In the genomic region with DNA sequence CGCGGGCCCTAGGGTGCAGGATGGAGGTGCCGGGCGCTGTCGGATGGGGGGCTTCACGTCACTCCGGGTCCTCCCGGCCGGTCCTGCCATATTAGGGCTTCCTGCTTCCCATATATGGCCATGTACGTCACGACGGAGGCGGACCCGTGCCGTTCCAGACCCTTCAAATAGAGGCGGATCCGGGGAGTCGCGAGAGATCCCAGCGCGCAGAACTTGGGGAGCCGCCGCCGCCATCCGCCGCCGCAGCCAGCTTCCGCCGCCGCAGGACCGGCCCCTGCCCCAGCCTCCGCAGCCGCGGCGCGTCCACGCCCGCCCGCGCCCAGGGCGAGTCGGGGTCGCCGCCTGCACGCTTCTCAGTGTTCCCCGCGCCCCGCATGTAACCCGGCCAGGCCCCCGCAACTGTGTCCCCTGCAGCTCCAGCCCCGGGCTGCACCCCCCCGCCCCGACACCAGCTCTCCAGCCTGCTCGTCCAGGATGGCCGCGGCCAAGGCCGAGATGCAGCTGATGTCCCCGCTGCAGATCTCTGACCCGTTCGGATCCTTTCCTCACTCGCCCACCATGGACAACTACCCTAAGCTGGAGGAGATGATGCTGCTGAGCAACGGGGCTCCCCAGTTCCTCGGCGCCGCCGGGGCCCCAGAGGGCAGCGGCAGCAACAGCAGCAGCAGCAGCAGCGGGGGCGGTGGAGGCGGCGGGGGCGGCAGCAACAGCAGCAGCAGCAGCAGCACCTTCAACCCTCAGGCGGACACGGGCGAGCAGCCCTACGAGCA, we compare ENCODE assay signal across 8 cellular contexts. TPM values are rescaled to one million over a fixed set of nuclear protein-coding genes. Genes with fewer than 3 reads are reported as not detected.
A peak's percentile ranks its signal among the peaks of the same experiment; 100 is the strongest.
DNase-seq lines count a peak whose midpoint lies in the region; ATAC-seq, FAIRE-seq and TF ChIP-seq lines count a peak whose summit lies in the region.

A gene (plus strand): TSS at position 192 of the 770 bp plus-strand sequence. CDS start 283 bp downstream, at position 475.

- no peaks in the 10 kb centered on the region for H3K9me1 ChIP-seq in endothelial cell of umbilical vein (replicated peaks; ENCODE audit: control insufficient read depth, extremely low read depth, insufficient read depth, low read length)

- H3K36me3 ChIP-seq in HUES48 (ENCODE audit: control insufficient read depth, insufficient read depth, low read length) (peaks cover 15% of the 10 kb centered on the region), OCI-LY1 (ENCODE audit: insufficient read depth, low read length) (no peaks in the 10 kb centered on the region), endothelial cell of umbilical vein (ENCODE audit: control insufficient read depth in 2 of 2, extremely low read depth in 1 of 2, insufficient read depth in 2 of 2, low read length in 2 of 2) (peaks cover 0 to 3% of the 10 kb centered on the region in 2 experiments)

- H3K4me3 ChIP-seq in HUES48 (ENCODE audit: low read depth, low read length): peak within 1 kb of the TSS; percentile 70
- H3K4me3 ChIP-seq in OCI-LY1 (ENCODE audit: low read depth, low read length, poor library complexity, severe bottlenecking): peak within 1 kb of the TSS; percentile 73
- H3K4me3 ChIP-seq in endothelial cell of umbilical vein (replicated peaks in 1 of 3; ENCODE audit: insufficient read depth in 1 of 3, low read depth in 1 of 3, low read length in 3 of 3): peak within 1 kb of the TSS; percentile 62 to 84 (median 69)

- POLR2A ChIA-PET in endothelial cell of umbilical vein (lab: Charles Lee): interaction anchor here (0.7 to 1.6 kb wide), 4 partner anchors 24 to 78 kb away, joined by 3 to 6 read pairs (median 4); a partner anchor contains a TSS

- H3K9ac ChIP-seq in HUES48 (ENCODE audit: low read depth, low read length): peak within 1 kb of the TSS; percentile 85
- peak within 1 kb of the TSS; percentile 84 for H3K9ac ChIP-seq in OCI-LY1 (ENCODE audit: low read length)
- H3K9ac ChIP-seq in endothelial cell of umbilical vein (replicated peaks; ENCODE audit: extremely low read depth, insufficient read depth, low read length): peak within 1 kb of the TSS; percentile 88

- intact Hi-C loops in endothelial cell of umbilical vein (cut with micrococcal nuclease): loop anchor here (1.0 kb wide), 2 partner anchors 27 to 78 kb away; a partner anchor contains a TSS

- CTCF ChIA-PET in endothelial cell of umbilical vein (lab: Charles Lee): interaction anchor here (1.1 to 5.0 kb wide), 8 partner anchors 8 to 38 kb away, joined by 4 to 70 read pairs (median 10); no protein-coding TSS in a partner anchor

- H3K4me1 ChIP-seq in HUES48 (ENCODE audit: control insufficient read depth, insufficient read depth, low read length): no peaks in the 10 kb centered on the region; the same call in 1 of the 2 replicates
- peaks cover 20% of the 10 kb centered on the region for H3K4me1 ChIP-seq in OCI-LY1 (ENCODE audit: insufficient read depth, low read length, severe bottlenecking)
- H3K4me1 ChIP-seq in endothelial cell of umbilical vein (ENCODE audit: control insufficient read depth, extremely low read depth, insufficient read depth, low read length): peaks cover 16% of the 10 kb centered on the region

- H2AFZ ChIP-seq in OCI-LY1 (ENCODE audit: low read length): peak within 1 kb of the TSS; percentile 68
- peak within 1 kb of the TSS; percentile 92 for H2AFZ ChIP-seq in endothelial cell of umbilical vein (ENCODE audit: low read depth, low read length)

- peak; percentile 61 for TF ChIP-seq POLR2A in endothelial cell of umbilical vein (IDR thresholded peaks at IDR 0.05; ENCODE audit: low read depth, low read length)

- FAIRE-seq in D721Med (lab: Jason Lieb, UNC) (no peak), endothelial cell of umbilical vein (lab: Jason Lieb, UNC) (peak; percentile 49)

- H3K27me3 ChIP-seq in HUES48 (ENCODE audit: control insufficient read depth, insufficient read depth, low read length) (peaks cover 23% of the 10 kb centered on the region), OCI-LY1 (ENCODE audit: insufficient read depth, low read length) (no peaks in the 10 kb centered on the region), endothelial cell of umbilical vein (ENCODE audit: control insufficient read depth in 2 of 2, insufficient read depth in 2 of 2, low read length in 2 of 2) (no peaks in the 10 kb centered on the region)

- TF ChIP-seq CTCF in D721Med (IDR thresholded peaks at IDR 0.05; ENCODE audit: insufficient read depth, missing control alignments) (no peak), OCI-LY1 (IDR thresholded peaks at IDR 0.05; ENCODE audit: low read length) (no peak), endothelial cell of umbilical vein (IDR thresholded peaks at IDR 0.05; ENCODE audit: extremely low read depth in 1 of 2, insufficient read depth in 1 of 2, low read depth in 1 of 2, low read length in 2 of 2) (peak in 1 of 2 donors; percentile 16)

- ATAC-seq in GM21447 (IDR thresholded peaks at IDR 0.05; ENCODE audit: unreplicated experiment): peak; percentile 56

- H3K4me2 ChIP-seq in OCI-LY1 (ENCODE audit: low read length): peak within 1 kb of the TSS; percentile 89
- peak within 1 kb of the TSS; percentile 93 for H3K4me2 ChIP-seq in endothelial cell of umbilical vein (ENCODE audit: insufficient read depth, low read length)

- TSS peak; percentile 37 for BruUV-seq in endothelial cell of umbilical vein (replicated peaks; lab: Mats Ljungman, UMichigan)

- H3F3A ChIP-seq in OCI-LY1 (ENCODE audit: insufficient read depth, low read length): no peaks in the 10 kb centered on the region

- H3K79me2 ChIP-seq in OCI-LY1 (ENCODE audit: insufficient read depth, low read length) (no peaks in the 10 kb centered on the region), endothelial cell of umbilical vein (ENCODE audit: control insufficient read depth, insufficient read depth, low read length) (peaks cover 5% of the 10 kb centered on the region)

- no peaks in the 10 kb centered on the region for H3K9me2 ChIP-seq in OCI-LY1 (ENCODE audit: low read depth, low read length)

- DNase-seq in D721Med (ENCODE audit: insufficient read length, low spot score) (peak; percentile 87), endothelial cell of umbilical vein (ENCODE audit: low read depth, low spot score) (peak; percentile 24), middle frontal gyrus (ENCODE audit: extremely low spot score, low spot score) (peak; percentile 92)
- peak; percentile 97 for DNase-seq in activated CD8-positive, alpha-beta memory T cell treated with anti-CD3 and anti-CD28 coated beads, Interleukin-2, amount 50 U/mL, for 48 hours
- DNase-seq in stimulated activated CD8-positive, alpha-beta memory T cell treated with anti-CD3 and anti-CD28 coated beads, Interleukin-2, amount 100 ng/mL, for 1 hour (ENCODE audit: low read depth in 2 of 2): peak; percentile 90 to 94

- H3K27ac ChIP-seq in HUES48 (ENCODE audit: low read depth, low read length) (peak within 1 kb of the TSS; percentile 94), OCI-LY1 (ENCODE audit: low read depth, low read length, poor library complexity, severe bottlenecking) (peak within 1 kb of the TSS; percentile 70), endothelial cell of umbilical vein (ENCODE audit: insufficient read depth, low read depth, low read length) (peak within 1 kb of the TSS; percentile 90)

- H4K20me1 ChIP-seq in OCI-LY1 (ENCODE audit: insufficient read depth, low read length) (no peaks in the 10 kb centered on the region), endothelial cell of umbilical vein (replicated peaks; ENCODE audit: control insufficient read depth, extremely low read depth, insufficient read depth, low read length) (no peaks in the 10 kb centered on the region)

- H3K9me3 ChIP-seq in HUES48 (ENCODE audit: control insufficient read depth, insufficient read depth, low read length) (no peaks in the 10 kb centered on the region), OCI-LY1 (ENCODE audit: low read length) (no peaks in the 10 kb centered on the region), endothelial cell of umbilical vein (replicated peaks; ENCODE audit: control insufficient read depth, insufficient read depth, low read length) (no peaks in the 10 kb centered on the region)

- dilution Hi-C loops in endothelial cell of umbilical vein (cut with MboI; ENCODE audit: extremely low pct_ligation_motif_present, low sequenced_read_pairs): no loop called here

TF ChIP-seq in endothelial cell of umbilical vein, 7 proteins besides CTCF, POLR2A, EP300 and RAD21:
- TF ChIP-seq GATA2 (IDR thresholded peaks at IDR 0.05; ENCODE audit: insufficient read depth, insufficient read length, low read depth, low read length): no peak
- TF ChIP-seq POLR2AphosphoS5 (IDR thresholded peaks at IDR 0.05; ENCODE audit: insufficient read depth, low read depth, low read length): peak; percentile 63

RNA-seq across cellular contexts. Expression of the gene that starts here (rescaled TPM):
- 5.5 and 12.7 TPM in 2 replicates for total RNA-seq in endothelial cell of umbilical vein
- polyA plus RNA-seq in endothelial cell of umbilical vein: 6.5 and 7.2 TPM in 2 replicates
- 6.2 and 12.4 TPM in 2 replicates for polyA plus RNA-seq in endothelial cell of umbilical vein (2011; cell fraction: cytosol; rRNA removed)
- polyA plus RNA-seq in endothelial cell of umbilical vein (2011; cell fraction: nucleus; rRNA removed): 21.1 and 28.3 TPM in 2 replicates
- 10.3 and 11.0 TPM in 2 replicates for polyA plus RNA-seq in endothelial cell of umbilical vein (2012)
- polyA minus RNA-seq in endothelial cell of umbilical vein: 6.2 and 6.7 TPM in 2 replicates
- polyA minus RNA-seq in endothelial cell of umbilical vein (2011; cell fraction: cytosol; rRNA and poly(A)+ RNA removed): 1.0 TPM
- 8.8 and 18.4 TPM in 2 replicates for polyA minus RNA-seq in endothelial cell of umbilical vein (2011; cell fraction: nucleus; rRNA and poly(A)+ RNA removed)

Comparison
In these comparisons a context has a peak if more than half of its experiments do, and no peak if none do; other contexts are left out.
1. Peak in every context shown above with its lines: DNase-seq, ATAC-seq, H3K4me3 ChIP-seq and H3K27ac ChIP-seq.
2. DNase-seq: peak in every context shown above with its lines; median percentile 97 in activated CD8-positive, alpha-beta memory T cell treated with anti-CD3 and anti-CD28 coated beads, Interleukin-2, amount 50 U/mL, for 48 hours; 92 in middle frontal gyrus; 92 in stimulated activated CD8-positive, alpha-beta memory T cell treated with anti-CD3 and anti-CD28 coated beads, Interleukin-2, amount 100 ng/mL, for 1 hour; 87 in D721Med; 24 in endothelial cell of umbilical vein.